In genomic region chr4:179867300-179867878, GRCh38 we compare ENCODE assay signal across 8 cellular contexts.
DNase-seq lines count a peak whose midpoint lies in the region; ATAC-seq lines count a peak whose summit lies in the region.

No MANE protein-coding gene starts in this region.

- H3K4me3 Mint-ChIP-seq in naive thymus-derived CD8-positive, alpha-beta T cell = no peak overlapping the region
- H3K4me3 Mint-ChIP-seq in activated T-helper 17 cell treated with anti-CD3 and anti-CD28 coated beads, Interleukin-2, amount 50 U/mL, for 72 hours = no peak overlapping the region

- H3K27me3 Mint-ChIP-seq in naive thymus-derived CD8-positive, alpha-beta T cell = peaks cover 0 to 7% (median 0%) of the 10 kb centered on the region in 5 donors
- H3K27me3 Mint-ChIP-seq in activated T-helper 17 cell treated with anti-CD3 and anti-CD28 coated beads, Interleukin-2, amount 50 U/mL, for 72 hours = no peaks in the 10 kb centered on the region

- peak; percentile 94 for ATAC-seq in GM21526 (IDR thresholded peaks at IDR 0.05; ENCODE audit: low FRiP score, unreplicated experiment)
- peak; percentile 85 for ATAC-seq in HG03575 (IDR thresholded peaks at IDR 0.05; ENCODE audit: extremely low read depth, insufficient number of reproducible peaks, low FRiP score, unreplicated experiment)
- peak in 1 of 2 donors; percentile 59 for ATAC-seq in naive thymus-derived CD8-positive, alpha-beta T cell
- no peak for ATAC-seq in activated T-helper 17 cell treated with anti-CD3 and anti-CD28 coated beads, Interleukin-2, amount 50 U/mL, for 72 hours (replicated peaks)

- DNase-seq in NCI-H2196 (lab: John Stamatoyannopoulos, UW; ENCODE audit: unreplicated experiment) (peak; percentile 2), NCI-H2196 treated with DMSO at 0.1 percent for 48 hours (lab: John Stamatoyannopoulos, UW; ENCODE audit: unreplicated experiment) (no peak), RKO (ENCODE audit: low spot score) (peak; percentile 77), cerebellum (ENCODE audit: low spot score) (peak; percentile 3)
- peak in 8 of 10 donors; percentile 2 to 68 (median 10) for DNase-seq in naive thymus-derived CD8-positive, alpha-beta T cell

- peaks cover 0 to 2% (median 0%) of the 10 kb centered on the region in 4 donors for H3K4me1 Mint-ChIP-seq in naive thymus-derived CD8-positive, alpha-beta T cell
- H3K4me1 Mint-ChIP-seq in activated T-helper 17 cell treated with anti-CD3 and anti-CD28 coated beads, Interleukin-2, amount 50 U/mL, for 72 hours = no peaks in the 10 kb centered on the region

- H3K27ac Mint-ChIP-seq in naive thymus-derived CD8-positive, alpha-beta T cell = no peak overlapping the region
- H3K27ac Mint-ChIP-seq in activated T-helper 17 cell treated with anti-CD3 and anti-CD28 coated beads, Interleukin-2, amount 50 U/mL, for 72 hours = no peak overlapping the region

- H3K36me3 Mint-ChIP-seq in naive thymus-derived CD8-positive, alpha-beta T cell = no peaks in the 10 kb centered on the region
- no peaks in the 10 kb centered on the region for H3K36me3 Mint-ChIP-seq in activated T-helper 17 cell treated with anti-CD3 and anti-CD28 coated beads, Interleukin-2, amount 50 U/mL, for 72 hours (ENCODE audit: low read depth)

- POLR2A ChIA-PET in naive thymus-derived CD8-positive, alpha-beta T cell (lab: Charles Lee) = no interaction called here

- H3K9me3 Mint-ChIP-seq in naive thymus-derived CD8-positive, alpha-beta T cell = peaks cover 0 to 2% (median 0%) of the 10 kb centered on the region in 9 donors
- H3K9me3 Mint-ChIP-seq in activated T-helper 17 cell treated with anti-CD3 and anti-CD28 coated beads, Interleukin-2, amount 50 U/mL, for 72 hours = no peaks in the 10 kb centered on the region
